8 cellular contexts compared by ENCODE assay signal in genomic region chr1:150233359-150234308, GRCh38. TPM values are rescaled to one million over a fixed set of nuclear protein-coding genes. Genes with fewer than 3 reads are reported as not detected.
DNase-seq lines count a peak whose midpoint lies in the region; ATAC-seq and TF ChIP-seq lines count a peak whose summit lies in the region.

No MANE protein-coding gene starts in this region.

- no peaks in the 10 kb centered on the region for H3K79me1 ChIP-seq in H9 (ENCODE audit: insufficient read depth, low read depth, low read length, poor library complexity, severe bottlenecking)

- H4K5ac ChIP-seq in H9 (ENCODE audit: insufficient read length, low read depth, low read length) = no peak overlapping the region

- peaks cover 8% of the 10 kb centered on the region for H3K4me1 ChIP-seq in ACC112 (ENCODE audit: control insufficient read depth, insufficient read depth, low read length, unreplicated experiment)
- H3K4me1 ChIP-seq in H9 (ENCODE audit: insufficient read depth, low read length) = no peaks in the 10 kb centered on the region; the same call in 1 of the 2 replicates
- peaks cover 25 to 30% of the 10 kb centered on the region in 2 experiments for H3K4me1 ChIP-seq in neutrophil (ENCODE audit: control insufficient read depth in 1 of 2, insufficient read depth in 1 of 2, low read depth in 1 of 2, low read length in 1 of 2)

- H3K4ac ChIP-seq in H9 (ENCODE audit: low read depth, low read length) = no peak overlapping the region

- no peak overlapping the region for H3K56ac ChIP-seq in H9 (ENCODE audit: insufficient read length, low read depth, low read length)

- H3K4me2 ChIP-seq in H9 (ENCODE audit: insufficient read depth, insufficient read length, low read length) = peak overlapping the region; percentile 83

- H3K36me3 Mint-ChIP-seq in H9 (ENCODE audit: insufficient read depth in 1 of 3, low read depth in 3 of 3) = peaks cover 14 to 26% (median 23%) of the 10 kb centered on the region in 3 experiments; a peak in 6 of 7 replicates
- H3K36me3 Mint-ChIP-seq in endothelial cell (ENCODE audit: low read depth, unreplicated experiment) = peaks cover 16% of the 10 kb centered on the region

- H2AK5ac ChIP-seq in H9 (ENCODE audit: insufficient read length, low read length) = no peak overlapping the region

- no peak overlapping the region for H2BK15ac ChIP-seq in H9 (ENCODE audit: low read depth, low read length)

- H3K27ac Mint-ChIP-seq in H9 (peak overlapping the region; percentile 43 to 93 (median 93); a peak in 5 of 7 replicates), endothelial cell (ENCODE audit: unreplicated experiment) (peak overlapping the region; percentile 87)

- H3K27me3 ChIP-seq in ACC112 (ENCODE audit: insufficient read depth, low read length) = no peaks in the 10 kb centered on the region
- no peaks in the 10 kb centered on the region for H3K27me3 ChIP-seq in H9 (ENCODE audit: insufficient read depth, low read length)
- no peaks in the 10 kb centered on the region for H3K27me3 ChIP-seq in neutrophil

- H2BK12ac ChIP-seq in H9 (ENCODE audit: insufficient read length, low read depth, low read length) = no peak overlapping the region

- H3K14ac ChIP-seq in H9 (ENCODE audit: insufficient read depth, low read length) = no peak overlapping the region

- H4K91ac ChIP-seq in H9 (ENCODE audit: insufficient read length, low read depth, low read length) = no peak overlapping the region

- H4K8ac ChIP-seq in H9 (replicated peaks; ENCODE audit: insufficient read length, low read depth, low read length) = no peak overlapping the region

- no peak overlapping the region for H3K23ac ChIP-seq in H9 (ENCODE audit: insufficient read length, low read depth, low read length)

- H3K4me1 Mint-ChIP-seq in H9 = peaks cover 18 to 19% of the 10 kb centered on the region in 2 experiments
- peaks cover 17% of the 10 kb centered on the region for H3K4me1 Mint-ChIP-seq in endothelial cell (ENCODE audit: unreplicated experiment)

- no peaks in the 10 kb centered on the region for H3K9me3 ChIP-seq in H9 (ENCODE audit: control insufficient read depth, low read depth, low read length)
- H3K9me3 ChIP-seq in neutrophil = no peaks in the 10 kb centered on the region

- peak overlapping the region; percentile 82 for H2AFZ ChIP-seq in ACC112 (ENCODE audit: low read length, unreplicated experiment)
- H2AFZ ChIP-seq in H9 (ENCODE audit: low read length) = no peak overlapping the region

- H3K9ac ChIP-seq in H9 (ENCODE audit: extremely low read depth, insufficient read length, low read length) = no peak overlapping the region

- 0 out of 2 replicates have a peak, but pooled peaks cover 4% of the 10 kb centered on the region for H3K36me3 ChIP-seq in ACC112 (ENCODE audit: insufficient read depth, low read length)
- no peaks in the 10 kb centered on the region for H3K36me3 ChIP-seq in neutrophil

- no peak for ATAC-seq in HG02571 (IDR thresholded peaks at IDR 0.05; ENCODE audit: unreplicated experiment)
- ATAC-seq in GM19467 (IDR thresholded peaks at IDR 0.05; ENCODE audit: unreplicated experiment) = no peak

- H3T11ph ChIP-seq in H9 (ENCODE audit: low read length) = no peak overlapping the region

- H3K79me2 ChIP-seq in ACC112 (ENCODE audit: control insufficient read depth, insufficient read depth, low read length, unreplicated experiment) = peaks cover 45% of the 10 kb centered on the region
- H3K79me2 ChIP-seq in H9 (ENCODE audit: insufficient read depth, low read length) = peaks cover 22% of the 10 kb centered on the region; the same call in 1 of the 2 replicates

- no peak overlapping the region for H3K18ac ChIP-seq in H9 (ENCODE audit: insufficient read length, low read depth, low read length)

- no peak overlapping the region for H2BK120ac ChIP-seq in H9 (ENCODE audit: low read depth, low read length, poor library complexity, severe bottlenecking)

- no peak overlapping the region for H2BK20ac ChIP-seq in H9 (ENCODE audit: low read depth, low read length, poor library complexity, severe bottlenecking)

- WGBS in H9 (ENCODE audit: extremely low coverage, insufficient read length, low lambda C conversion rate) = no CpG with 5 or more reads among the region's 15 CpGs

- peaks cover 15% of the 10 kb centered on the region for H3K23me2 ChIP-seq in H9 (ENCODE audit: insufficient read length, low read depth, low read length, poor library complexity, severe bottlenecking)

- no peaks in the 10 kb centered on the region for H4K20me1 ChIP-seq in H9 (ENCODE audit: control insufficient read depth, insufficient read depth, insufficient read length)

- H3K27ac ChIP-seq in ACC112 (ENCODE audit: low read depth, low read length) = peak overlapping the region; percentile 86
- no peak overlapping the region for H3K27ac ChIP-seq in H9 (ENCODE audit: insufficient read length, low read depth, low read length)
- peak overlapping the region; percentile 10; the same call in 1 of the 2 replicates for H3K27ac ChIP-seq in VCaP
- peak overlapping the region; percentile 93 for H3K27ac ChIP-seq in neutrophil

- TF ChIP-seq CTCF in H9 (conservative IDR thresholded peaks at IDR 0.05) (no peak), VCaP (conservative IDR thresholded peaks at IDR 0.05) (no peak), endothelial cell (IDR thresholded peaks at IDR 0.05; ENCODE audit: unreplicated experiment) (no peak), neutrophil (IDR thresholded peaks at IDR 0.05) (no peak)

- peak overlapping the region; percentile 93 for H3K4me3 ChIP-seq in ACC112 (ENCODE audit: low read depth, low read length)
- peak overlapping the region; percentile 90 to 98 for H3K4me3 ChIP-seq in neutrophil (ENCODE audit: low read depth in 1 of 2, low read length in 1 of 2)

- H3K9me3 Mint-ChIP-seq in H9 = no peaks in the 10 kb centered on the region
- H3K9me3 Mint-ChIP-seq in endothelial cell (ENCODE audit: unreplicated experiment) = no peaks in the 10 kb centered on the region

- H3K4me3 Mint-ChIP-seq in H9 = no peak overlapping the region
- no peak overlapping the region for H3K4me3 Mint-ChIP-seq in endothelial cell (ENCODE audit: unreplicated experiment)

- DNase-seq in H9 (no peak), endothelial cell (ENCODE audit: low spot score) (no peak), 8988T (no peak)

- H3K27me3 Mint-ChIP-seq in H9 (ENCODE audit: low read depth) (no peaks in the 10 kb centered on the region; the same call in 1 of the 2 replicates), endothelial cell (ENCODE audit: unreplicated experiment) (peaks cover 6% of the 10 kb centered on the region)

- H2BK5ac ChIP-seq in H9 (ENCODE audit: insufficient read length, low read length) = no peak overlapping the region

RNA-seq across cellular contexts. Expression of gene ANP32E, which starts 2.3 kb away (rescaled TPM):
- total RNA-seq in H9 (2021) (103 and 106 TPM in 2 replicates), endothelial cell (ENCODE audit: unreplicated experiment) (35.6 TPM)

RNA-seq across cellular contexts. Expression of gene CA14, which starts 23.9 kb away (rescaled TPM):
- 42.0 and 43.2 TPM in 2 replicates for total RNA-seq in H9 (2021)
- 6.3 TPM for total RNA-seq in endothelial cell (ENCODE audit: unreplicated experiment)

RNA-seq across cellular contexts. Expression of gene APH1A, which starts 35.2 kb away (rescaled TPM):
- total RNA-seq in H9 (2021) (113 and 115 TPM in 2 replicates), endothelial cell (ENCODE audit: unreplicated experiment) (333 TPM)

RNA-seq across cellular contexts. Expression of gene C1orf54, which starts 39.0 kb away (rescaled TPM):
- total RNA-seq in H9 (2021) (20.8 and 21.3 TPM in 2 replicates), endothelial cell (ENCODE audit: unreplicated experiment) (411 TPM)

RNA-seq across cellular contexts. Expression of gene CIART, which starts 48.7 kb away (rescaled TPM):
- total RNA-seq in H9 (2021) (15.6 TPM in 2 replicates), endothelial cell (ENCODE audit: unreplicated experiment) (9.1 TPM)
